Comparison of ENCODE assay signal across 25 cellular contexts in genomic region chr1:169064103-169064502, GRCh38.
"Had no signal": no experiment of that assay in that cellular context is flagged by ENCODE, and none has a peak within 500 bp of the region (broad histone marks: within the 10 kb centered on the region; RNA-seq: fewer than 3 reads in every experiment).

No MANE protein-coding gene starts in this region.

- H3K4me3 Mint-ChIP-seq: immature natural killer cell; naive thymus-derived CD4-positive, alpha-beta T cell; natural killer cell treated with Interleukin-12 subunit alpha and Interleukin-12 subunit beta and Interleukin-15 and Interleukin-18, amount 100 ng/mL, for 72 hours; stimulated activated memory B cell treated with anti-CD40 and anti-IgM and Interleukin-4, amounts not matched to agents 10 μg/mL and 1 μg/mL and 100 μg/mL, for 72 hours; stimulated activated naive CD8-positive, alpha-beta T cell treated with anti-CD3 and anti-CD28 coated beads, Interleukin-15, amount 100 ng/mL, for 72 hours; type B pancreatic cell had no signal

- H3K27me3 ChIP-seq: ovary, sigmoid colon, tibial nerve, uterus had no signal

- H3K4me1 Mint-ChIP-seq: stimulated activated memory B cell treated with anti-CD40 and anti-IgM and Interleukin-4, amounts not matched to agents 10 μg/mL and 1 μg/mL and 100 μg/mL, for 72 hours; stimulated activated naive CD8-positive, alpha-beta T cell treated with anti-CD3 and anti-CD28 coated beads, Interleukin-15, amount 100 ng/mL, for 72 hours had no signal

- FAIRE-seq: islet of Langerhans had no signal

- H3K9me3 Mint-ChIP-seq: type B pancreatic cell had no signal

- H3K4me1 ChIP-seq: sigmoid colon, uterus had no signal

- H3K9me3 ChIP-seq: ovary, uterus had no signal

- H3K27me3 Mint-ChIP-seq: naive thymus-derived CD4-positive, alpha-beta T cell; natural killer cell treated with Interleukin-12 subunit alpha and Interleukin-12 subunit beta and Interleukin-15 and Interleukin-18, amount 100 ng/mL, for 72 hours; progenitor cell of endocrine pancreas; stimulated activated memory B cell treated with anti-CD40 and anti-IgM and Interleukin-4, amounts not matched to agents 10 μg/mL and 1 μg/mL and 100 μg/mL, for 72 hours; stimulated activated naive CD8-positive, alpha-beta T cell treated with anti-CD3 and anti-CD28 coated beads, Interleukin-15, amount 100 ng/mL, for 72 hours; type B pancreatic cell had no signal

- H3K36me3 ChIP-seq: left ventricle myocardium inferior, ovary, sigmoid colon, tibial nerve, uterus had no signal

- H3K27ac ChIP-seq: left ventricle myocardium inferior, ovary, sigmoid colon, tibial nerve, uterus had no signal

- H3K36me3 Mint-ChIP-seq: stimulated activated memory B cell treated with anti-CD40 and anti-IgM and Interleukin-4, amounts not matched to agents 10 μg/mL and 1 μg/mL and 100 μg/mL, for 72 hours; type B pancreatic cell had no signal

- H3K27ac Mint-ChIP-seq: immature natural killer cell; naive thymus-derived CD4-positive, alpha-beta T cell; natural killer cell treated with Interleukin-12 subunit alpha and Interleukin-12 subunit beta and Interleukin-15 and Interleukin-18, amount 100 ng/mL, for 72 hours; progenitor cell of endocrine pancreas; stimulated activated memory B cell treated with anti-CD40 and anti-IgM and Interleukin-4, amounts not matched to agents 10 μg/mL and 1 μg/mL and 100 μg/mL, for 72 hours; stimulated activated naive CD8-positive, alpha-beta T cell treated with anti-CD3 and anti-CD28 coated beads, Interleukin-15, amount 100 ng/mL, for 72 hours; type B pancreatic cell had no signal

- ATAC-seq: mucosa of descending colon; naive thymus-derived CD4-positive, alpha-beta T cell; right cardiac atrium; stimulated activated memory B cell treated with anti-CD40 and anti-IgM and Interleukin-4, amounts not matched to agents 10 μg/mL and 1 μg/mL and 100 μg/mL, for 72 hours; stimulated activated naive CD8-positive, alpha-beta T cell treated with anti-CD3 and anti-CD28 coated beads, Interleukin-15, amount 100 ng/mL, for 72 hours had no signal

- H3K4me2 ChIP-seq: smooth muscle cell had no signal

- H3K4me3 ChIP-seq: left ventricle myocardium inferior, lung, mucosa of descending colon, ovary, sigmoid colon, smooth muscle cell, tibial nerve, uterus had no signal

- DNase-seq: hypothalamus; immature natural killer cell; left ventricle myocardium inferior; midbrain; mucosa of descending colon; naive thymus-derived CD4-positive, alpha-beta T cell; ovary; right cardiac atrium; sigmoid colon; stimulated activated CD4-positive, alpha-beta T cell treated with anti-CD3 and anti-CD28 coated beads, Interleukin-1b, Interleukin-23, amount 100 ng/mL, for 48 hours; stimulated activated CD4-positive, alpha-beta T cell treated with anti-CD3 and anti-CD28 coated beads, Interleukin-2, amount 100 ng/mL, for 48 hours; stimulated activated CD4-positive, alpha-beta T cell treated with anti-CD3 and anti-CD28 coated beads, Interleukin-4, amount 100 ng/mL, for 4 hours; stimulated activated CD8-positive, alpha-beta memory T cell treated with anti-CD3 and anti-CD28 coated beads, Interleukin-4, amount 100 ng/mL, for 48 hours; stimulated activated naive CD4-positive, alpha-beta T cell treated with Interleukin-2 at 50 U/mL for 16 hours; stimulated activated naive CD8-positive, alpha-beta T cell treated with anti-CD3 and anti-CD28 coated beads, Interleukin-15, amount 100 ng/mL, for 72 hours; substantia nigra; uterus had no signal
